In the genomic region with DNA sequence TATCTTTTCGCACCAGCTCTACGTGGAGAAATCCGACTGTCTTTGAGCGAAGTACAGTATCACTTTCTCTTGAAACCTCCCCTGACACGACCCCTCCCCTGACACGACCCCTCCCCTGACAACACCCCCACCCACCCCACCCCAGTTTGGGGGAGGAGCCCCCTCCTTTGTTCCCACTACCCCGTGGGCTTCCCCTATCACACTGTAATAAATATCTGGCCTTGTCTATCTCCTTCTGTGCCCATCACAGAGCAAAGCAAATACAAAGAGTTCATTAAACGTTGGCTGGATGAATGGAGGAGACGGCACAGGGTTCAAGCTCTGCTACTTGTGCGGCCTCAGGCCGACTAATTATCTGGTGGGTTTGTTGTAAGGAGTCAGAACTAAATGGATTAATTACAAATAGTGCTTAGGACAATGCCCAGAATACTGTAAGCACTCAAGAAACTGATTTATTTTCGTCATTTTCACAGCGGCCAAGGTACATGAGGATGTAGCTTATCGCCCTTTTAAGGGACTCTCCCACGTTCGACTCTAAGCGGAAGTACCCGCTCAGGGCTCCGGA, we compare ENCODE assay signal across 8 cellular contexts. TPM values are rescaled to one million over a fixed set of nuclear protein-coding genes. Genes with fewer than 3 reads are reported as not detected.
DNase-seq lines count a peak whose midpoint lies in the region; ATAC-seq and TF ChIP-seq lines count a peak whose summit lies in the region.

No MANE protein-coding gene starts in this region.

- POLR2A ChIA-PET in CD8-positive, alpha-beta memory T cell (lab: Charles Lee) = interaction anchor here (0.5 to 2.7 kb wide), 25 partner anchors 9 to 832 kb away, joined by 3 to 19 read pairs (median 4); a partner anchor contains a TSS

- peak overlapping the region; percentile 63 for H3K4me3 ChIP-seq in CD8-positive, alpha-beta memory T cell (ENCODE audit: low read length)
- H3K4me3 ChIP-seq in adipocyte (ENCODE audit: low read length) = peak overlapping the region; percentile 95
- peak overlapping the region; percentile 74 for H3K4me3 ChIP-seq in thoracic aorta

- ATAC-seq in HG02973 (IDR thresholded peaks at IDR 0.05; ENCODE audit: unreplicated experiment) (peak; percentile 5), thoracic aorta (ENCODE audit: insufficient number of reproducible peaks, low FRiP score, low read depth) (peak; percentile 2), esophagus mucosa (no peak), HG03442 (IDR thresholded peaks at IDR 0.05; ENCODE audit: unreplicated experiment) (no peak), GM18861 (IDR thresholded peaks at IDR 0.05; ENCODE audit: unreplicated experiment) (no peak)

- DNase-seq in CD8-positive, alpha-beta memory T cell = no peak
- no peak for DNase-seq in adipocyte (ENCODE audit: low read depth)
- DNase-seq in left kidney (ENCODE audit: low read depth, low spot score) = peak; percentile 44
- no peak for DNase-seq in thoracic aorta (ENCODE audit: low spot score)

- peaks cover 67% of the 10 kb centered on the region for H3K4me1 ChIP-seq in CD8-positive, alpha-beta memory T cell (ENCODE audit: insufficient read depth, low read length)
- H3K4me1 ChIP-seq in adipocyte (ENCODE audit: control insufficient read depth, insufficient read depth, low read length) = peaks cover 31% of the 10 kb centered on the region
- peaks cover 14 to 35% of the 10 kb centered on the region in 2 donors for H3K4me1 ChIP-seq in thoracic aorta (ENCODE audit: control insufficient read depth in 1 of 2, low read depth in 2 of 2)

- H3K9me3 Mint-ChIP-seq in CD8-positive, alpha-beta memory T cell = no peaks in the 10 kb centered on the region

- peak overlapping the region; percentile 92 to 99 (median 96) for H3K27ac Mint-ChIP-seq in CD8-positive, alpha-beta memory T cell

- H3K27me3 Mint-ChIP-seq in CD8-positive, alpha-beta memory T cell = no peaks in the 10 kb centered on the region

- TF ChIP-seq CTCF in thoracic aorta (IDR thresholded peaks at IDR 0.05) = no peak

- H3K4me1 Mint-ChIP-seq in CD8-positive, alpha-beta memory T cell = peaks cover 43 to 67% (median 45%) of the 10 kb centered on the region in 3 donors

- H3K9me3 ChIP-seq in CD8-positive, alpha-beta memory T cell (ENCODE audit: low read length) = no peaks in the 10 kb centered on the region
- H3K9me3 ChIP-seq in adipocyte (ENCODE audit: control insufficient read depth, low read length) = no peaks in the 10 kb centered on the region
- H3K9me3 ChIP-seq in thoracic aorta = no peaks in the 10 kb centered on the region

- H3K9ac ChIP-seq in adipocyte (ENCODE audit: low read length) = peak overlapping the region; percentile 93

- H3K36me3 ChIP-seq in CD8-positive, alpha-beta memory T cell (ENCODE audit: insufficient read depth, low read length) = no peaks in the 10 kb centered on the region
- no peaks in the 10 kb centered on the region for H3K36me3 ChIP-seq in adipocyte (ENCODE audit: control insufficient read depth, insufficient read depth, low read length, severe bottlenecking)
- H3K36me3 ChIP-seq in thoracic aorta = no peaks in the 10 kb centered on the region

- peak overlapping the region; percentile 86 for H3K27ac ChIP-seq in CD8-positive, alpha-beta memory T cell (ENCODE audit: low read depth, low read length)
- peak overlapping the region; percentile 91 to 94 for H3K27ac ChIP-seq in thoracic aorta

- peak overlapping the region; percentile 82 to 95 (median 87) for H3K4me3 Mint-ChIP-seq in CD8-positive, alpha-beta memory T cell

- CTCF ChIA-PET in CD8-positive, alpha-beta memory T cell (lab: Charles Lee) = interaction anchor here (0.7 to 9.6 kb wide), 19 partner anchors 10 to 340 kb away, joined by 3 to 70 read pairs (median 18); a partner anchor contains a TSS

- H3K36me3 Mint-ChIP-seq in CD8-positive, alpha-beta memory T cell = peaks cover 0 to 11% (median 0%) of the 10 kb centered on the region in 3 donors

- H3K27me3 ChIP-seq in CD8-positive, alpha-beta memory T cell (ENCODE audit: insufficient read depth, low read length, poor library complexity, severe bottlenecking) = no peaks in the 10 kb centered on the region
- H3K27me3 ChIP-seq in adipocyte (replicated peaks; ENCODE audit: control insufficient read depth, insufficient read depth, low read length) = peaks cover 7% of the 10 kb centered on the region
- H3K27me3 ChIP-seq in thoracic aorta (replicated peaks; ENCODE audit: insufficient read depth) = no peaks in the 10 kb centered on the region

RNA-seq across cellular contexts. Expression of a gene that starts 0.6 kb away (rescaled TPM):
- total RNA-seq in CD8-positive, alpha-beta memory T cell = 10 to 100 TPM; 69.1 to 74.3 TPM
- polyA plus RNA-seq in CD8-positive, alpha-beta memory T cell = 34.9 TPM
- total RNA-seq in thoracic aorta = 10 to 100 TPM; 59.9 to 61.2 TPM
- total RNA-seq in esophagus mucosa = 28.4 TPM

RNA-seq across cellular contexts. Expression of a gene that starts 28.1 kb away (rescaled TPM):
- not detected for total RNA-seq in CD8-positive, alpha-beta memory T cell
- polyA plus RNA-seq in CD8-positive, alpha-beta memory T cell = not detected
- not detected for total RNA-seq in thoracic aorta
- total RNA-seq in esophagus mucosa = not detected

RNA-seq across cellular contexts. Expression of a gene that starts 31.5 kb away (rescaled TPM):
- 10 to 100 TPM; 93.1 to 94.6 TPM for total RNA-seq in CD8-positive, alpha-beta memory T cell
- 32.3 TPM for polyA plus RNA-seq in CD8-positive, alpha-beta memory T cell
- total RNA-seq in thoracic aorta (10 to 100 TPM in 1 of 2 donors, 1 to 10 TPM in 1; 5.6 to 14.2 TPM), esophagus mucosa (40.2 TPM)

RNA-seq across cellular contexts. Expression of a gene that starts 47.7 kb away (rescaled TPM):
- under 1 TPM; 0.13 to 0.31 TPM for total RNA-seq in CD8-positive, alpha-beta memory T cell
- polyA plus RNA-seq in CD8-positive, alpha-beta memory T cell = not detected
- 100 to 1,000 TPM in 1 of 2 donors, 10 to 100 TPM in 1; 61.6 to 104 TPM for total RNA-seq in thoracic aorta
- total RNA-seq in esophagus mucosa = 117 TPM

RNA-seq across cellular contexts. Expression of a gene that starts 50.5 kb away (rescaled TPM):
- total RNA-seq in CD8-positive, alpha-beta memory T cell = 10 to 100 TPM; 36.0 to 37.8 TPM
- 7.1 TPM for polyA plus RNA-seq in CD8-positive, alpha-beta memory T cell
- total RNA-seq in thoracic aorta = 10 to 100 TPM in 1 of 2 donors, 1 to 10 TPM in 1; 6.3 to 13.8 TPM
- 2.5 TPM for total RNA-seq in esophagus mucosa

Comparison
In these comparisons a context has a peak if more than half of its experiments do, and no peak if none do; other contexts are left out.
1. ATAC-seq: peak in HG02973 (single experiment) and thoracic aorta (single experiment); none in esophagus mucosa (single experiment), HG03442 (single experiment) and GM18861 (single experiment).
2. Peak in every context shown above with its lines, with median percentiles within 50 percentile points of each other: H3K4me3 ChIP-seq.